8 cellular contexts compared by ENCODE assay signal in genomic region chr7:99224263-99224947, GRCh38. TPM values are rescaled to one million over a fixed set of nuclear protein-coding genes. Genes with fewer than 3 reads are reported as not detected.
A peak's percentile ranks its signal among the peaks of the same experiment; 100 is the strongest.
DNase-seq lines count a peak whose midpoint lies in the region; ATAC-seq and TF ChIP-seq lines count a peak whose summit lies in the region.

No MANE protein-coding gene starts in this region.

- H3K4me3 ChIP-seq in epithelial cell of esophagus (ENCODE audit: low read length) = no peak overlapping the region
- no peak overlapping the region for H3K4me3 ChIP-seq in stomach

- no peaks in the 10 kb centered on the region for H3K9me3 ChIP-seq in stomach

- intact Hi-C loops in stomach (cut with DNase I; ENCODE audit: low total_unique reads) = no loop called here

- no peaks in the 10 kb centered on the region for H3K36me3 ChIP-seq in stomach

- 52 to 66% (median 53%) methylated on average over 15 of the region's 15 CpGs for WGBS in stomach, 5 donors

- TF ChIP-seq CTCF in epithelial cell of esophagus (IDR thresholded peaks at IDR 0.05; ENCODE audit: insufficient read depth, low read depth, low read length, missing control alignments) (no peak), stomach (IDR thresholded peaks at IDR 0.05) (no peak)

- TF ChIP-seq EP300 in stomach (IDR thresholded peaks at IDR 0.05) = no peak

- no peak for TF ChIP-seq POLR2A in stomach (IDR thresholded peaks at IDR 0.05)

- peaks cover 0 to 15% (median 3%) of the 10 kb centered on the region in 4 donors for H3K4me1 ChIP-seq in stomach

- ATAC-seq in GM19467 (IDR thresholded peaks at IDR 0.05; ENCODE audit: unreplicated experiment) (no peak), HG02981 (IDR thresholded peaks at IDR 0.05; ENCODE audit: unreplicated experiment) (no peak)

- no peaks in the 10 kb centered on the region for H3K27me3 ChIP-seq in stomach

- peak overlapping the region; percentile 63 to 80 (median 72) for H3K27ac ChIP-seq in stomach

- DNase-seq in activated T-cell treated with anti-CD3 and anti-CD28 coated beads, Interleukin-2, amount 50 U/mL, for 48 hours = peak; percentile 25 to 34
- DNase-seq in activated T-cell treated with anti-CD3 and anti-CD28 coated beads, Interleukin-2, amount 50 U/mL, for 1 hour = no peak
- DNase-seq in NCI-H69 (lab: John Stamatoyannopoulos, UW) (peak; percentile 48), epithelial cell of esophagus (ENCODE audit: low read depth) (peak; percentile 97), stomach (peak; percentile 64), KG1 (lab: John Stamatoyannopoulos, UW) (no peak)

RNA-seq across cellular contexts. Expression of gene KPNA7, which starts 16.5 kb away (rescaled TPM):
- 1 to 10 TPM in 2 of 5 donors, not detected in 3; 1.5 to 4.5 TPM for total RNA-seq in stomach
- 1 to 10 TPM in 1 of 3 donors, under 1 TPM in 2; 0.23 to 4.7 (median 0.62) TPM for polyA plus RNA-seq in stomach

RNA-seq across cellular contexts. Expression of gene MYH16, which starts 48.2 kb away (rescaled TPM):
- under 1 TPM in 1 of 5 donors, not detected in 4; 0.37 TPM for total RNA-seq in stomach
- under 1 TPM in 1 of 3 donors, not detected in 2; 0.05 TPM for polyA plus RNA-seq in stomach

Comparison
In these comparisons a context has a peak if more than half of its experiments do, and no peak if none do; other contexts are left out.
1. DNase-seq: peak in activated T-cell treated with anti-CD3 and anti-CD28 coated beads, Interleukin-2, amount 50 U/mL, for 48 hours (2 of 2), NCI-H69 (single experiment), epithelial cell of esophagus (single experiment) and stomach (single experiment); none in activated T-cell treated with anti-CD3 and anti-CD28 coated beads, Interleukin-2, amount 50 U/mL, for 1 hour (single experiment) and KG1 (single experiment).